Comparison of ENCODE assay signal across 25 cellular contexts in the genomic region with DNA sequence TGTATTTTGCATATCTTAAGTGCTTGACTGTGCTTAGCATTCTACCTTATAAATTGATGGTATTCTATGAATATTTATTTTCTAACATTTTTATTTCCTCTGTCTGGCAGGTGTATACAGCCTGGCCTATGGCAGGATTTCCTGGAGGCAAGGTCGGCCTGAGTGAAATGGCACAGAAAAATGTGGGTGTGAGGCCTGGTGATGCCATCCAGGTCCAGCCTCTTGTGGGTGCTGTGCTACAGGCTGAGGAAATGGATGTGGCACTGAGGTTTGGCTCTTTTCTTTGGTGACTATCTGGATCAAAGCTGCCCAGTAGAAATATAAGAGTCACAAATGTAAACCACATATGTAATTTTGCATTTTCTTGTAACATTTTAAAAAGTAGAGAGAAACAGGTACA.
"Had no signal": no experiment of that assay in that cellular context is flagged by ENCODE, and none has a peak within 500 bp of the region (broad histone marks: within the 10 kb centered on the region; RNA-seq: fewer than 3 reads in every experiment).

No MANE protein-coding gene starts in this region.

- ATAC-seq: activated CD8-positive, alpha-beta T cell treated with anti-CD3 and anti-CD28 coated beads for 36 hours; body of pancreas had no signal

- H3K4me3 Mint-ChIP-seq: activated CD8-positive, alpha-beta T cell treated with anti-CD3 and anti-CD28 coated beads for 36 hours; activated naive CD4-positive, alpha-beta T cell treated with anti-CD3 and anti-CD28 coated beads, Interleukin-2, amount 50 U/mL, for 24 hours; T-helper 1 cell treated with Interleukin-12 subunit alpha and Interleukin-12 subunit beta and Interleukin-4 antibody, amounts not matched to agents 30 μg/mL and 1 μg/mL, for 36 hours; T-helper 2 cell treated with Interferon-gamma antibody and Interleukin-4, amounts not matched to agents 5 μg/mL and 100 μg/mL, for 36 hours had no signal

- H3K4me3 ChIP-seq: adrenal gland, body of pancreas, Peyer's patch, SJSA1 had no signal

- H3K27me3 Mint-ChIP-seq: activated CD8-positive, alpha-beta T cell treated with anti-CD3 and anti-CD28 coated beads for 36 hours; activated naive CD4-positive, alpha-beta T cell treated with anti-CD3 and anti-CD28 coated beads, Interleukin-2, amount 50 U/mL, for 24 hours had no signal

- H3K9me3 ChIP-seq: adrenal gland, body of pancreas, Peyer's patch, SJSA1, SK-N-SH had no signal

- H3K27me3 ChIP-seq: adrenal gland, body of pancreas, Peyer's patch, SJSA1 had no signal

- H3K9me3 Mint-ChIP-seq: activated CD8-positive, alpha-beta T cell treated with anti-CD3 and anti-CD28 coated beads for 36 hours; activated naive CD4-positive, alpha-beta T cell treated with anti-CD3 and anti-CD28 coated beads, Interleukin-2, amount 50 U/mL, for 24 hours; activated T-helper 2 cell treated with anti-CD3 and anti-CD28 coated beads, Interferon-gamma antibody, Interleukin-2, Interleukin-4, amounts not matched to agents 10 μg/mL and 5 μg/mL and 100 μg/mL, durations not matched to agents 14 hours and 24 hours and 36 hours; T-helper 1 cell treated with Interleukin-12 subunit alpha and Interleukin-12 subunit beta and Interleukin-4 antibody, amounts not matched to agents 30 μg/mL and 1 μg/mL, for 36 hours; T-helper 2 cell treated with Interferon-gamma antibody and Interleukin-4, amounts not matched to agents 5 μg/mL and 100 μg/mL, for 36 hours had no signal

- H3K4me2 ChIP-seq: KMS-11, SK-N-SH had no signal

- H3K27ac ChIP-seq: adrenal gland, body of pancreas, KMS-11, Peyer's patch, SJSA1 had no signal

- H3K27ac Mint-ChIP-seq: activated CD8-positive, alpha-beta T cell treated with anti-CD3 and anti-CD28 coated beads for 36 hours; activated T-helper 2 cell treated with anti-CD3 and anti-CD28 coated beads, Interferon-gamma antibody, Interleukin-2, Interleukin-4, amounts not matched to agents 10 μg/mL and 5 μg/mL and 100 μg/mL, durations not matched to agents 14 hours and 24 hours and 36 hours; T-helper 1 cell treated with Interleukin-12 subunit alpha and Interleukin-12 subunit beta and Interleukin-4 antibody, amounts not matched to agents 30 μg/mL and 1 μg/mL, for 36 hours; T-helper 2 cell treated with Interferon-gamma antibody and Interleukin-4, amounts not matched to agents 5 μg/mL and 100 μg/mL, for 36 hours had no signal

- H3K9ac ChIP-seq: KMS-11, SK-N-SH had no signal

- DNase-seq: activated CD4-positive, alpha-beta T cell treated with anti-CD3 and anti-CD28 coated beads, Interleukin-2, amount 50 U/mL, for 1 hour; activated CD8-positive, alpha-beta T cell treated with anti-CD3 and anti-CD28 coated beads for 36 hours; activated gamma-delta T cell; activated naive CD4-positive, alpha-beta T cell treated with Interleukin-2 at 50 U/mL for 16 hours; activated T-cell treated with anti-CD3 and anti-CD28 coated beads, Interleukin-2, amount 50 U/mL, for 1 hour; adrenal gland; body of pancreas; central memory CD4-positive, alpha-beta T cell; NCI-H1092 treated with DMSO at 0.1 percent for 48 hours; NCI-H1417; NCI-H187 treated with DMSO at 0.1 percent for 48 hours; NCI-H2081; NCI-H2171 treated with DMSO at 0.1 percent for 48 hours; NCI-H226; NCI-H524 treated with DMSO at 0.1 percent for 48 hours; Peyer's patch; RPMI8226; SHP77 treated with DMSO at 0.1 percent for 48 hours; SK-N-SH had no signal
